Comparison of ENCODE assay signal across 18 cellular contexts in genomic region chr18:12056884-12057402, GRCh38. TPM values are rescaled to one million over a fixed set of nuclear protein-coding genes. Genes with fewer than 3 reads are reported as not detected.
A peak's percentile ranks its signal among the peaks of the same experiment; 100 is the strongest.
DNase-seq lines count a peak whose midpoint lies in the region; ATAC-seq and TF ChIP-seq lines count a peak whose summit lies in the region.
"Had no signal": no experiment of that assay in that cellular context is flagged by ENCODE, and none has a peak within 500 bp of the region (broad histone marks: within the 10 kb centered on the region; RNA-seq: fewer than 3 reads in every experiment).

No MANE protein-coding gene starts in this region.

- H3K36me3 ChIP-seq in neuronal stem cell (replicated peaks in 1 of 2; ENCODE audit: control insufficient read depth in 2 of 2, insufficient read depth in 2 of 2, low read length in 2 of 2) (no peaks in the 10 kb centered on the region), endodermal cell (ENCODE audit: control insufficient read depth, insufficient read depth, low read length) (no peaks in the 10 kb centered on the region)

- H3K27ac Mint-ChIP-seq in activated CD4-positive, alpha-beta T cell treated with anti-CD3 and anti-CD28 coated beads, Interleukin-2, amount 10 ng/mL, durations not matched to agents 24 days and 14 days: no peak overlapping the region
- H3K27ac Mint-ChIP-seq in dendritic cell treated with granulocyte-macrophage colony-stimulating factor and Interleukin-4, amounts not matched to agents 40 ng/mL and 50 ng/mL, for 4 days: peak overlapping the region; percentile 54
- H3K27ac Mint-ChIP-seq in endodermal cell: no peak overlapping the region
- H3K27ac Mint-ChIP-seq: CD4-positive, alpha-beta T cell; HFFc6 had no signal

- no peaks in the 10 kb centered on the region for H3K4me1 Mint-ChIP-seq in activated CD4-positive, alpha-beta T cell treated with anti-CD3 and anti-CD28 coated beads, Interleukin-2, amount 10 ng/mL, durations not matched to agents 24 days and 14 days
- H3K4me1 Mint-ChIP-seq in dendritic cell treated with granulocyte-macrophage colony-stimulating factor and Interleukin-4, amounts not matched to agents 40 ng/mL and 50 ng/mL, for 4 days (ENCODE audit: low read depth): peaks cover 42% of the 10 kb centered on the region
- H3K4me1 Mint-ChIP-seq in endodermal cell: no peaks in the 10 kb centered on the region

- H2AFZ ChIP-seq in neuronal stem cell (ENCODE audit: low read length): no peak overlapping the region
- H2AFZ ChIP-seq: GM23248 had no signal

- no peak overlapping the region for H4K8ac ChIP-seq in neuronal stem cell (ENCODE audit: low read depth, low read length)

- WGBS in neuronal stem cell (ENCODE audit: extremely low coverage in 2 of 2, insufficient read length in 2 of 2, insufficient replicate concordance in 1 of 2), 2 donors: no CpG with 5 or more reads among the region's 14 CpGs
- 86 to 87% methylated on average over 10 to 14 of the region's 14 CpGs for WGBS in endodermal cell (ENCODE audit: insufficient coverage in 1 of 2, insufficient read length in 1 of 2), 2 experiments

- intact Hi-C loops in activated CD4-positive, alpha-beta T cell treated with anti-CD3 and anti-CD28 coated beads, Interleukin-2, amount 10 ng/mL, durations not matched to agents 24 days and 14 days (cut with micrococcal nuclease): no loop called here
- intact Hi-C loops in dendritic cell treated with granulocyte-macrophage colony-stimulating factor and Interleukin-4, amounts not matched to agents 40 ng/mL and 50 ng/mL, for 4 days (cut with micrococcal nuclease): no loop called here

- no peak overlapping the region for H3K4ac ChIP-seq in neuronal stem cell (ENCODE audit: low read length)

- H3K9me3 ChIP-seq in neuronal stem cell (replicated peaks in 1 of 2; ENCODE audit: control insufficient read depth in 2 of 2, insufficient read depth in 1 of 2, low read depth in 1 of 2, low read length in 2 of 2): no peaks in the 10 kb centered on the region
- H3K9me3 ChIP-seq in endodermal cell (ENCODE audit: control insufficient read depth, low read length): no peaks in the 10 kb centered on the region
- H3K9me3 ChIP-seq: A549, Caco-2 had no signal

- H3K27me3 Mint-ChIP-seq in activated CD4-positive, alpha-beta T cell treated with anti-CD3 and anti-CD28 coated beads, Interleukin-2, amount 10 ng/mL, durations not matched to agents 24 days and 14 days: peaks cover 17% of the 10 kb centered on the region
- no peaks in the 10 kb centered on the region for H3K27me3 Mint-ChIP-seq in dendritic cell treated with granulocyte-macrophage colony-stimulating factor and Interleukin-4, amounts not matched to agents 40 ng/mL and 50 ng/mL, for 4 days
- H3K27me3 Mint-ChIP-seq in endodermal cell (ENCODE audit: insufficient read depth): no peaks in the 10 kb centered on the region
- H3K27me3 Mint-ChIP-seq: CD4-positive, alpha-beta T cell had no signal

- no peaks in the 10 kb centered on the region for H3K79me1 ChIP-seq in neuronal stem cell (ENCODE audit: low read depth, low read length)

- no peak overlapping the region for H3K4me3 Mint-ChIP-seq in activated CD4-positive, alpha-beta T cell treated with anti-CD3 and anti-CD28 coated beads, Interleukin-2, amount 10 ng/mL, durations not matched to agents 24 days and 14 days
- no peak overlapping the region for H3K4me3 Mint-ChIP-seq in dendritic cell treated with granulocyte-macrophage colony-stimulating factor and Interleukin-4, amounts not matched to agents 40 ng/mL and 50 ng/mL, for 4 days
- H3K4me3 Mint-ChIP-seq in endodermal cell: no peak overlapping the region
- H3K4me3 Mint-ChIP-seq: CD4-positive, alpha-beta T cell; HFFc6 had no signal

- H2BK12ac ChIP-seq in neuronal stem cell (ENCODE audit: low read length): peak overlapping the region; percentile 6

- H2BK5ac ChIP-seq in neuronal stem cell (ENCODE audit: low read length): peak overlapping the region; percentile 39

- H3K36me3 Mint-ChIP-seq in activated CD4-positive, alpha-beta T cell treated with anti-CD3 and anti-CD28 coated beads, Interleukin-2, amount 10 ng/mL, durations not matched to agents 24 days and 14 days (ENCODE audit: low read depth): no peaks in the 10 kb centered on the region
- H3K36me3 Mint-ChIP-seq in dendritic cell treated with granulocyte-macrophage colony-stimulating factor and Interleukin-4, amounts not matched to agents 40 ng/mL and 50 ng/mL, for 4 days (ENCODE audit: low read depth): no peaks in the 10 kb centered on the region
- no peaks in the 10 kb centered on the region for H3K36me3 Mint-ChIP-seq in endodermal cell (ENCODE audit: low read depth)

- DNase-seq in activated CD4-positive, alpha-beta T cell treated with anti-CD3 and anti-CD28 coated beads, Interleukin-2, amount 10 ng/mL, durations not matched to agents 24 days and 14 days: peak; percentile 34
- no peak for DNase-seq in activated CD4-positive, alpha-beta T cell treated with anti-CD3 and anti-CD28 coated beads, Interleukin-2, amount 50 U/mL, for 48 hours
- DNase-seq in neuronal stem cell (ENCODE audit: low spot score) (no peak), mucosa of gallbladder (ENCODE audit: low spot score) (no peak), endodermal cell (no peak)
- DNase-seq: AML-193; Caco-2; CD4-positive, alpha-beta T cell; GM23248; HCEC 1CT; HFFc6; IMR-90 had no signal

- H3K9me3 Mint-ChIP-seq in activated CD4-positive, alpha-beta T cell treated with anti-CD3 and anti-CD28 coated beads, Interleukin-2, amount 10 ng/mL, durations not matched to agents 24 days and 14 days: no peaks in the 10 kb centered on the region
- no peaks in the 10 kb centered on the region for H3K9me3 Mint-ChIP-seq in dendritic cell treated with granulocyte-macrophage colony-stimulating factor and Interleukin-4, amounts not matched to agents 40 ng/mL and 50 ng/mL, for 4 days
- no peaks in the 10 kb centered on the region for H3K9me3 Mint-ChIP-seq in endodermal cell
- H3K9me3 Mint-ChIP-seq: CD4-positive, alpha-beta T cell; HFFc6 had no signal

- H2BK120ac ChIP-seq in neuronal stem cell (ENCODE audit: low read depth, low read length): no peak overlapping the region

- H3K9ac ChIP-seq in neuronal stem cell (ENCODE audit: low read depth, low read length, poor library complexity): peak overlapping the region; percentile 12
- H3K9ac ChIP-seq in endodermal cell (ENCODE audit: extremely low read depth, low read length, poor library complexity, severe bottlenecking): no peak overlapping the region
- H3K9ac ChIP-seq: GM23248 had no signal

- H3K23ac ChIP-seq in neuronal stem cell (ENCODE audit: low read depth, low read length, poor library complexity): peak overlapping the region; percentile 89

- no peak overlapping the region for H3K14ac ChIP-seq in neuronal stem cell (ENCODE audit: low read length)

- H2BK15ac ChIP-seq in neuronal stem cell (ENCODE audit: low read length): peak overlapping the region; percentile 85

- H3K27me3 ChIP-seq in neuronal stem cell (ENCODE audit: control insufficient read depth in 3 of 3, insufficient read depth in 3 of 3, low read depth in 1 of 3, low read length in 3 of 3): peaks cover 0 to 11% (median 0%) of the 10 kb centered on the region in 3 experiments
- no peaks in the 10 kb centered on the region for H3K27me3 ChIP-seq in endodermal cell (ENCODE audit: control insufficient read depth, insufficient read depth, low read length, poor library complexity, severe bottlenecking)

- no peak overlapping the region for H3K4me2 ChIP-seq in neuronal stem cell (ENCODE audit: insufficient read depth, low read length, poor library complexity, severe bottlenecking)
- H3K4me2 ChIP-seq: A549 had no signal

- H3K27ac ChIP-seq in neuronal stem cell (replicated peaks; ENCODE audit: low read length) (no peak overlapping the region), endodermal cell (ENCODE audit: low read depth, low read length) (no peak overlapping the region)
- H3K27ac ChIP-seq: 22Rv1, A549, C4-2B, GM23248 had no signal

- no peak overlapping the region for H4K91ac ChIP-seq in neuronal stem cell (ENCODE audit: low read depth, low read length, poor library complexity)

- H3K4me3 ChIP-seq in neuronal stem cell (ENCODE audit: low read length in 2 of 2) (no peak overlapping the region), endodermal cell (ENCODE audit: low read length) (no peak overlapping the region)
- H3K4me3 ChIP-seq: A549, GM23248 had no signal

- no peak for TF ChIP-seq CTCF in endodermal cell (conservative IDR thresholded peaks at IDR 0.05)

- H3K4me1 ChIP-seq in neuronal stem cell (ENCODE audit: control insufficient read depth in 2 of 2, insufficient read depth in 1 of 2, low read depth in 1 of 2, low read length in 2 of 2): no peaks in the 10 kb centered on the region
- no peaks in the 10 kb centered on the region for H3K4me1 ChIP-seq in endodermal cell (ENCODE audit: control insufficient read depth, insufficient read depth, low read length)
- H3K4me1 ChIP-seq: Caco-2 had no signal

- no peak for ATAC-seq in GM21576 (IDR thresholded peaks at IDR 0.05; ENCODE audit: unreplicated experiment)

- H3K18ac ChIP-seq in neuronal stem cell (ENCODE audit: low read length): no peak overlapping the region

- no peak overlapping the region for H2AK5ac ChIP-seq in neuronal stem cell (ENCODE audit: low read depth, low read length)

RNA-seq across cellular contexts. Expression of gene ANKRD62, which starts 36.7 kb away (rescaled TPM):
- not detected in 2 replicates for total RNA-seq in activated CD4-positive, alpha-beta T cell treated with anti-CD3 and anti-CD28 coated beads, Interleukin-2, amount 10 ng/mL, durations not matched to agents 24 days and 14 days
- not detected for polyA plus RNA-seq in neuronal stem cell (2013, experiment 1 of 2)
- not detected for polyA plus RNA-seq in neuronal stem cell (2013, experiment 2 of 2)
- total RNA-seq in mucosa of gallbladder (not detected), endodermal cell (not detected)
- not detected for polyA plus RNA-seq in endodermal cell (2013, experiment 1 of 2)
- polyA plus RNA-seq in endodermal cell (2013, experiment 2 of 2): not detected
- total RNA-seq: Caco-2; CD4-positive, alpha-beta T cell; GM23248; HFFc6; IMR-90 had no signal
- polyA plus RNA-seq: A549, BJ, GM23248, IMR-90 had no signal
